11 cellular contexts compared by ENCODE assay signal in the genomic region with DNA sequence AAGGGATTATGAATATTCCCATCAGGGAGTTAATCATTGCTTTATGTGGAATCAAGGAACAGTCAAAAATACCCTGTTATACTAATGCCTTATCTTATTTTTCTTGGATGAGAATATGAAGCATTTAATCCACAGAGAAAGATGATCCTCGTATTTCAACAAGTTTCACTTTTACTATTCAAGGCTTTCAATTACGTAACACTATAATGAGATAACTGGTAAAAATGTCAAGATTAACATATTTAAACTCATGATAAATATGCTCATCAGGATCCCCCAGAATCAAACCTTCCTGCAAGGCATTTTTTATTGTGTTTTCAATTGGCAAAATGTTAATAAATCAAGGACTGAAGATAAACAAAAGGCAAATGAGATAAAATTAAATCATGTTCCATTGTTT. TPM values are rescaled to one million over a fixed set of nuclear protein-coding genes. Genes with fewer than 3 reads are reported as not detected.
DNase-seq lines count a peak whose midpoint lies in the region; ATAC-seq and TF ChIP-seq lines count a peak whose summit lies in the region.
"Had no signal": no experiment of that assay in that cellular context is flagged by ENCODE, and none has a peak within 500 bp of the region (broad histone marks: within the 10 kb centered on the region; RNA-seq: fewer than 3 reads in every experiment).

No MANE protein-coding gene starts in this region.

- WGBS in SK-N-SH (ENCODE audit: low lambda C conversion rate) = 25% methylated on average over 2 of the region's 2 CpGs
- 1 to 43% (median 7%) methylated on average over 2 of the region's 2 CpGs for WGBS in psoas muscle, 3 donors

- no peaks in the 10 kb centered on the region for H3K27me3 Mint-ChIP-seq in effector memory CD8-positive, alpha-beta T cell

- 0 out of 2 replicates have a peak overlapping the region, but pooled peaks have one; percentile 57 for H2AFZ ChIP-seq in SK-N-SH (ENCODE audit: low read depth)

- H3K4me1 Mint-ChIP-seq in effector memory CD8-positive, alpha-beta T cell (ENCODE audit: low read depth in 2 of 2) = peaks cover 15 to 19% of the 10 kb centered on the region in 2 donors

- TF ChIP-seq RAD21 in SK-N-SH (IDR thresholded peaks at IDR 0.05; ENCODE audit: low read length) = no peak

- POLR2A ChIA-PET in SK-N-SH (lab: Yijun Ruan, JAX) = no interaction called here

- peaks cover 12% of the 10 kb centered on the region for H3K79me2 ChIP-seq in SK-N-SH (ENCODE audit: insufficient read depth)

- peak overlapping the region; percentile 59 to 68 for H3K4me3 Mint-ChIP-seq in effector memory CD8-positive, alpha-beta T cell

- no peaks in the 10 kb centered on the region for H4K20me1 ChIP-seq in SK-N-SH (ENCODE audit: insufficient read depth)

- H3K4me3 ChIP-seq in GM06990 (replicated peaks; ENCODE audit: low read depth, low read length) (peak overlapping the region; percentile 6), SK-N-SH (ENCODE audit: low read depth in 2 of 2, low read length in 1 of 2) (peak overlapping the region; percentile 21 to 37; a peak in 3 of 4 replicates), psoas muscle (peak overlapping the region; percentile 52)

- peak overlapping the region; percentile 15; the same call in 1 of the 2 replicates for H3K9ac ChIP-seq in SK-N-SH

- H3K27ac ChIP-seq in SK-N-SH (ENCODE audit: low read depth in 2 of 2, low read length in 1 of 2) (peak overlapping the region in 1 of 2 experiments; percentile 56; a peak in 1 of 4 replicates), psoas muscle (peak overlapping the region; percentile 62)

- CTCF ChIA-PET in SK-N-SH (lab: Yijun Ruan, JAX) = no interaction called here

- H3F3A ChIP-seq in SK-N-SH (replicated peaks; ENCODE audit: insufficient read depth) = peaks cover 17% of the 10 kb centered on the region

- peak overlapping the region; percentile 38 to 93 for H3K27ac Mint-ChIP-seq in effector memory CD8-positive, alpha-beta T cell

- intact Hi-C loops in psoas muscle (cut with DNase I) = loop anchor here in 1 of 2 donors (10.0 kb wide), 1 partner anchor 310 kb away; a partner anchor contains a TSS

- peak overlapping the region; percentile 53 for H3K4me2 ChIP-seq in SK-N-SH

- H3K36me3 Mint-ChIP-seq in effector memory CD8-positive, alpha-beta T cell (ENCODE audit: insufficient read depth) = no peaks in the 10 kb centered on the region

- H3K4me1 ChIP-seq in SK-N-SH (ENCODE audit: control insufficient read depth in 1 of 2, insufficient read depth in 2 of 2, low read depth in 1 of 2, low read length in 1 of 2) (no peaks in the 10 kb centered on the region; a peak in 3 of 4 replicates), psoas muscle (peaks cover under 1% of the 10 kb centered on the region)

- H3K36me3 ChIP-seq in GM06990 (ENCODE audit: control insufficient read depth, insufficient read depth, low read length) (no peaks in the 10 kb centered on the region), SK-N-SH (replicated peaks in 1 of 2; ENCODE audit: control insufficient read depth in 1 of 2, insufficient read depth in 2 of 2, low read length in 1 of 2) (no peaks in the 10 kb centered on the region), psoas muscle (ENCODE audit: insufficient read depth in 1 of 2, low read depth in 1 of 2) (no peaks in the 10 kb centered on the region)

- no peak for TF ChIP-seq CTCF in GM06990 (IDR thresholded peaks at IDR 0.05; ENCODE audit: insufficient read depth, low read length, poor library complexity, severe bottlenecking)
- TF ChIP-seq CTCF in SK-N-SH (IDR thresholded peaks at IDR 0.05) = no peak
- TF ChIP-seq CTCF in psoas muscle (IDR thresholded peaks at IDR 0.05) = no peak

- H3K9me2 ChIP-seq in SK-N-SH = no peaks in the 10 kb centered on the region

- H3K9me3 Mint-ChIP-seq in effector memory CD8-positive, alpha-beta T cell = no peaks in the 10 kb centered on the region

- DNase-seq in GM06990 (ENCODE audit: extremely low read depth, insufficient read length) (no peak), SK-N-SH (no peak), psoas muscle (no peak), hippocampal formation (lab: John Stamatoyannopoulos, UW) (no peak), DMS 273 treated with DMSO at 0.1 percent for 48 hours (lab: John Stamatoyannopoulos, UW) (no peak), NCI-H748 (lab: John Stamatoyannopoulos, UW; ENCODE audit: unreplicated experiment) (no peak)
- no peak for DNase-seq in effector memory CD8-positive, alpha-beta T cell
- DNase-seq: activated CD4-positive, CD25-positive, alpha-beta regulatory T cell; DMS53; NCI-H187 treated with DMSO at 0.1 percent for 48 hours had no signal

- no peak for TF ChIP-seq EP300 in SK-N-SH (IDR thresholded peaks at IDR 0.05; ENCODE audit: borderline replicate concordance in 1 of 2, low read depth in 1 of 2, low read length in 1 of 2)

- no peak for ATAC-seq in effector memory CD8-positive, alpha-beta T cell (replicated peaks)
- ATAC-seq in psoas muscle (no peak), HG02981 (IDR thresholded peaks at IDR 0.05; ENCODE audit: unreplicated experiment) (no peak)

- H3K27me3 ChIP-seq in GM06990 (replicated peaks; ENCODE audit: control insufficient read depth, insufficient read depth, low read length) (no peaks in the 10 kb centered on the region), SK-N-SH (ENCODE audit: insufficient read depth) (no peaks in the 10 kb centered on the region), psoas muscle (ENCODE audit: insufficient read depth in 3 of 3, low read length in 2 of 3) (peaks cover 0 to 4% (median 0%) of the 10 kb centered on the region in 3 donors)

- H3K9me3 ChIP-seq in SK-N-SH = no peaks in the 10 kb centered on the region
- no peaks in the 10 kb centered on the region for H3K9me3 ChIP-seq in psoas muscle

TF ChIP-seq in SK-N-SH, 30 proteins besides CTCF, POLR2A, EP300 and RAD21 (continues in another document):
- TF ChIP-seq CHD2 (IDR thresholded peaks at IDR 0.05; ENCODE audit: low read length, partially characterized antibody) (no peak), ELF1 (IDR thresholded peaks at IDR 0.05) (no peak), YY1 (IDR thresholded peaks at IDR 0.05; ENCODE audit: low read depth) (no peak), RCOR1 (IDR thresholded peaks at IDR 0.05; ENCODE audit: low read length) (no peak), TEAD4 (IDR thresholded peaks at IDR 0.05; ENCODE audit: borderline replicate concordance, insufficient read depth) (no peak), MXI1 (IDR thresholded peaks at IDR 0.05; ENCODE audit: low read depth, low read length) (no peak), FOSL2 (IDR thresholded peaks at IDR 0.05; ENCODE audit: borderline replicate concordance, low read depth) (no peak), SMC3 (IDR thresholded peaks at IDR 0.05; ENCODE audit: low read depth, low read length) (no peak), FOXM1 (IDR thresholded peaks at IDR 0.05; ENCODE audit: low read depth) (no peak), SIN3A (IDR thresholded peaks at IDR 0.05; ENCODE audit: borderline replicate concordance, low read depth, low read length) (no peak), TCF12 (IDR thresholded peaks at IDR 0.05) (no peak), RFX5 (IDR thresholded peaks at IDR 0.05; ENCODE audit: low read length) (no peak), EZH2phosphoT487 (IDR thresholded peaks at IDR 0.05; ENCODE audit: borderline replicate concordance, low read depth) (no peak)
- TF ChIP-seq, protein P1, sequence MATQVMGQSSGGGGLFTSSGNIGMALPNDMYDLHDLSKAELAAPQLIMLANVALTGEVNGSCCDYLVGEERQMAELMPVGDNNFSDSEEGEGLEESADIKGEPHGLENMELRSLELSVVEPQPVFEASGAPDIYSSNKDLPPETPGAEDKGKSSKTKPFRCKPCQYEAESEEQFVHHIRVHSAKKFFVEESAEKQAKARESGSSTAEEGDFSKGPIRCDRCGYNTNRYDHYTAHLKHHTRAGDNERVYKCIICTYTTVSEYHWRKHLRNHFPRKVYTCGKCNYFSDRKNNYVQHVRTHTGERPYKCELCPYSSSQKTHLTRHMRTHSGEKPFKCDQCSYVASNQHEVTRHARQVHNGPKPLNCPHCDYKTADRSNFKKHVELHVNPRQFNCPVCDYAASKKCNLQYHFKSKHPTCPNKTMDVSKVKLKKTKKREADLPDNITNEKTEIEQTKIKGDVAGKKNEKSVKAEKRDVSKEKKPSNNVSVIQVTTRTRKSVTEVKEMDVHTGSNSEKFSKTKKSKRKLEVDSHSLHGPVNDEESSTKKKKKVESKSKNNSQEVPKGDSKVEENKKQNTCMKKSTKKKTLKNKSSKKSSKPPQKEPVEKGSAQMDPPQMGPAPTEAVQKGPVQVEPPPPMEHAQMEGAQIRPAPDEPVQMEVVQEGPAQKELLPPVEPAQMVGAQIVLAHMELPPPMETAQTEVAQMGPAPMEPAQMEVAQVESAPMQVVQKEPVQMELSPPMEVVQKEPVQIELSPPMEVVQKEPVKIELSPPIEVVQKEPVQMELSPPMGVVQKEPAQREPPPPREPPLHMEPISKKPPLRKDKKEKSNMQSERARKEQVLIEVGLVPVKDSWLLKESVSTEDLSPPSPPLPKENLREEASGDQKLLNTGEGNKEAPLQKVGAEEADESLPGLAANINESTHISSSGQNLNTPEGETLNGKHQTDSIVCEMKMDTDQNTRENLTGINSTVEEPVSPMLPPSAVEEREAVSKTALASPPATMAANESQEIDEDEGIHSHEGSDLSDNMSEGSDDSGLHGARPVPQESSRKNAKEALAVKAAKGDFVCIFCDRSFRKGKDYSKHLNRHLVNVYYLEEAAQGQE (IDR thresholded peaks at IDR 0.05; ENCODE audit: low read depth, low read length) = no peak
- TF ChIP-seq, protein P2, sequence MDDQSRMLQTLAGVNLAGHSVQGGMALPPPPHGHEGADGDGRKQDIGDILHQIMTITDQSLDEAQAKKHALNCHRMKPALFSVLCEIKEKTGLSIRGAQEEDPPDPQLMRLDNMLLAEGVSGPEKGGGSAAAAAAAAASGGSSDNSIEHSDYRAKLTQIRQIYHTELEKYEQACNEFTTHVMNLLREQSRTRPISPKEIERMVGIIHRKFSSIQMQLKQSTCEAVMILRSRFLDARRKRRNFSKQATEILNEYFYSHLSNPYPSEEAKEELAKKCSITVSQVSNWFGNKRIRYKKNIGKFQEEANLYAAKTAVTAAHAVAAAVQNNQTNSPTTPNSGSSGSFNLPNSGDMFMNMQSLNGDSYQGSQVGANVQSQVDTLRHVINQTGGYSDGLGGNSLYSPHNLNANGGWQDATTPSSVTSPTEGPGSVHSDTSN (IDR thresholded peaks at IDR 0.05) = no peak
- TF ChIP-seq, protein P3, sequence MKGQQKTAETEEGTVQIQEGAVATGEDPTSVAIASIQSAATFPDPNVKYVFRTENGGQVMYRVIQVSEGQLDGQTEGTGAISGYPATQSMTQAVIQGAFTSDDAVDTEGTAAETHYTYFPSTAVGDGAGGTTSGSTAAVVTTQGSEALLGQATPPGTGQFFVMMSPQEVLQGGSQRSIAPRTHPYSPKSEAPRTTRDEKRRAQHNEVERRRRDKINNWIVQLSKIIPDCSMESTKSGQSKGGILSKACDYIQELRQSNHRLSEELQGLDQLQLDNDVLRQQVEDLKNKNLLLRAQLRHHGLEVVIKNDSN (IDR thresholded peaks at IDR 0.05; ENCODE audit: borderline replicate concordance, low read depth) = no peak

RNA-seq across cellular contexts. Expression of a gene that starts 5.1 kb away (rescaled TPM):
- polyA plus RNA-seq in SK-N-SH (2012; rRNA removed) (0.84 and 0.86 TPM in 2 replicates), psoas muscle (1 to 10 TPM in 1 of 3 donors, under 1 TPM in 2; 0.64 to 1.7 (median 0.75) TPM)
- polyA plus RNA-seq in SK-N-SH (2012; cell fraction: cytosol; rRNA removed) = 0.66 and 0.88 TPM in 2 replicates
- 1.2 and 1.3 TPM in 2 replicates for polyA plus RNA-seq in SK-N-SH (2012; cell fraction: nucleus; rRNA removed)
- 1 to 10 TPM; 2.6 to 4.7 (median 3.1) TPM for total RNA-seq in psoas muscle
